In genomic region chr19:46579286-46579944, GRCh38 we compare ENCODE assay signal across 8 cellular contexts. TPM values are rescaled to one million over a fixed set of nuclear protein-coding genes. Genes with fewer than 3 reads are reported as not detected.
DNase-seq lines count a peak whose midpoint lies in the region; ATAC-seq lines count a peak whose summit lies in the region.

No MANE protein-coding gene starts in this region.

- POLR2A ChIA-PET in activated CD4-positive, alpha-beta T cell treated with anti-CD3 and anti-CD28 coated beads, Interleukin-2, amount 10 ng/mL, durations not matched to agents 7 days and 5 days (lab: Charles Lee), result no interaction called here

- peaks cover 4% of the 10 kb centered on the region for H3K36me3 Mint-ChIP-seq in activated CD4-positive, alpha-beta T cell treated with anti-CD3 and anti-CD28 coated beads, Interleukin-2, amount 10 ng/mL, durations not matched to agents 7 days and 5 days (ENCODE audit: low read depth)

- H3K4me1 Mint-ChIP-seq in activated CD4-positive, alpha-beta T cell treated with anti-CD3 and anti-CD28 coated beads, Interleukin-2, amount 10 ng/mL, durations not matched to agents 7 days and 5 days, result peaks cover 21% of the 10 kb centered on the region

- peak overlapping the region; percentile 75 for H3K27ac ChIP-seq in temporal lobe (ENCODE audit: low read depth, low read length)

- no peak overlapping the region for H3K4me3 Mint-ChIP-seq in activated CD4-positive, alpha-beta T cell treated with anti-CD3 and anti-CD28 coated beads, Interleukin-2, amount 10 ng/mL, durations not matched to agents 7 days and 5 days

- H3K9me3 Mint-ChIP-seq in activated CD4-positive, alpha-beta T cell treated with anti-CD3 and anti-CD28 coated beads, Interleukin-2, amount 10 ng/mL, durations not matched to agents 7 days and 5 days, result no peaks in the 10 kb centered on the region

- no peak for ATAC-seq in GM19328 (IDR thresholded peaks at IDR 0.05; ENCODE audit: unreplicated experiment)

- CTCF ChIA-PET in activated CD4-positive, alpha-beta T cell treated with anti-CD3 and anti-CD28 coated beads, Interleukin-2, amount 10 ng/mL, durations not matched to agents 7 days and 5 days (lab: Charles Lee), result interaction anchor here (0.6 to 1.4 kb wide), 3 partner anchors 21 to 623 kb away, joined by 3 to 7 read pairs (median 3); partner anchors contain the start of gene CALM3

- peak; percentile 56 for DNase-seq in activated T-cell treated with anti-CD3 and anti-CD28 coated beads, Interleukin-2, amount 50 U/mL, for 1 hour
- no peak for DNase-seq in activated T-cell treated with anti-CD3 and anti-CD28 coated beads for 4 hours
- DNase-seq in activated CD4-positive, alpha-beta T cell treated with anti-CD3 and anti-CD28 coated beads, Interleukin-2, amount 10 ng/mL, durations not matched to agents 7 days and 5 days, result peak; percentile 10
- peak in 24 of 42 donors; percentile 13 to 73 (median 41) for DNase-seq in head of caudate nucleus
- no peak for DNase-seq in NCI-H1092 treated with DMSO at 0.1 percent for 48 hours (lab: John Stamatoyannopoulos, UW)
- DNase-seq in kidney tubule cell (ENCODE audit: low spot score), result no peak

- no peaks in the 10 kb centered on the region for H3K27me3 Mint-ChIP-seq in activated CD4-positive, alpha-beta T cell treated with anti-CD3 and anti-CD28 coated beads, Interleukin-2, amount 10 ng/mL, durations not matched to agents 7 days and 5 days

- intact Hi-C loops in head of caudate nucleus (cut with DNase I), result no loop called here

- H3K27ac Mint-ChIP-seq in activated CD4-positive, alpha-beta T cell treated with anti-CD3 and anti-CD28 coated beads, Interleukin-2, amount 10 ng/mL, durations not matched to agents 7 days and 5 days, result no peak overlapping the region

RNA-seq across cellular contexts. Expression of gene CALM3, which starts 21.7 kb away (rescaled TPM):
- 100 to 1,000 TPM; 700 to 784 TPM for total RNA-seq in activated CD4-positive, alpha-beta T cell treated with anti-CD3 and anti-CD28 coated beads, Interleukin-2, amount 10 ng/mL, durations not matched to agents 7 days and 5 days
- 257 TPM for total RNA-seq in temporal lobe

RNA-seq across cellular contexts. Expression of gene PTGIR, which starts 45.5 kb away (rescaled TPM):
- total RNA-seq in activated CD4-positive, alpha-beta T cell treated with anti-CD3 and anti-CD28 coated beads, Interleukin-2, amount 10 ng/mL, durations not matched to agents 7 days and 5 days, result 10 to 100 TPM; 14.0 to 14.7 TPM
- total RNA-seq in temporal lobe, result 0.25 TPM

RNA-seq across cellular contexts. Expression of gene GNG8, which starts 56.6 kb away (rescaled TPM):
- not detected for total RNA-seq in activated CD4-positive, alpha-beta T cell treated with anti-CD3 and anti-CD28 coated beads, Interleukin-2, amount 10 ng/mL, durations not matched to agents 7 days and 5 days
- total RNA-seq in temporal lobe, result not detected

Comparison
In these comparisons a context has a peak if more than half of its experiments do, and no peak if none do; other contexts are left out.
1. DNase-seq: peak in activated T-cell treated with anti-CD3 and anti-CD28 coated beads, Interleukin-2, amount 50 U/mL, for 1 hour (single experiment), activated CD4-positive, alpha-beta T cell treated with anti-CD3 and anti-CD28 coated beads, Interleukin-2, amount 10 ng/mL, durations not matched to agents 7 days and 5 days (single experiment) and head of caudate nucleus (24 of 42); none in activated T-cell treated with anti-CD3 and anti-CD28 coated beads for 4 hours (single experiment), NCI-H1092 treated with DMSO at 0.1 percent for 48 hours (single experiment) and kidney tubule cell (single experiment).
2. RNA of gene PTGIR, which starts 45.5 kb away (total RNA-seq): 14.0 to 14.7 TPM in activated CD4-positive, alpha-beta T cell treated with anti-CD3 and anti-CD28 coated beads, Interleukin-2, amount 10 ng/mL, durations not matched to agents 7 days and 5 days; 0.25 TPM in temporal lobe (single experiment); every median in the first group is over 10 times any median in the second.